ENCODE assay signal across 28 cellular contexts in genomic region chr11:65627202-65627601, GRCh38. TPM values are rescaled to one million over a fixed set of nuclear protein-coding genes. Genes with fewer than 3 reads are reported as not detected.
"Had no signal": no experiment of that assay in that cellular context is flagged by ENCODE, and none has a peak within 500 bp of the region (broad histone marks: within the 10 kb centered on the region; RNA-seq: fewer than 3 reads in every experiment).

No MANE protein-coding gene starts in this region.

- H3K9me3 Mint-ChIP-seq: immature natural killer cell; naive thymus-derived CD8-positive, alpha-beta T cell; nephron progenitor cell; stimulated activated naive B cell treated with anti-CD40 and anti-IgM and Interleukin-4, amounts not matched to agents 10 μg/mL and 1 μg/mL and 100 μg/mL, for 72 hours; stimulated activated naive CD8-positive, alpha-beta T cell treated with anti-CD3 and anti-CD28 coated beads, Interleukin-15, Interleukin-2, amounts not matched to agents 100 ng/mL and 50 ng/mL, for 24 hours had no signal

- H3K9me3 ChIP-seq: left ventricle myocardium inferior, lower lobe of right lung, ovary, psoas muscle, spleen, thoracic aorta, tibial nerve, upper lobe of left lung had no signal

- H3K27me3 Mint-ChIP-seq: naive thymus-derived CD8-positive, alpha-beta T cell; stimulated activated naive B cell treated with anti-CD40 and anti-IgM and Interleukin-4, amounts not matched to agents 10 μg/mL and 1 μg/mL and 100 μg/mL, for 72 hours; stimulated activated naive CD8-positive, alpha-beta T cell treated with anti-CD3 and anti-CD28 coated beads, Interleukin-15, Interleukin-2, amounts not matched to agents 100 ng/mL and 50 ng/mL, for 24 hours had no signal

- H3K4me3 Mint-ChIP-seq: immature natural killer cell; naive thymus-derived CD8-positive, alpha-beta T cell; nephron progenitor cell; stimulated activated naive B cell treated with anti-CD40 and anti-IgM and Interleukin-4, amounts not matched to agents 10 μg/mL and 1 μg/mL and 100 μg/mL, for 72 hours; stimulated activated naive CD8-positive, alpha-beta T cell treated with anti-CD3 and anti-CD28 coated beads, Interleukin-15, Interleukin-2, amounts not matched to agents 100 ng/mL and 50 ng/mL, for 24 hours had no signal

- ATAC-seq: left colon; lower lobe of right lung; naive thymus-derived CD8-positive, alpha-beta T cell; psoas muscle; right cardiac atrium; stimulated activated naive B cell treated with anti-CD40 and anti-IgM and Interleukin-4, amounts not matched to agents 10 μg/mL and 1 μg/mL and 100 μg/mL, for 72 hours had no signal

- FAIRE-seq: frontal cortex, urothelium cell line had no signal

- DNase-seq: cortex of kidney; dorsolateral prefrontal cortex; effector CD4-positive, alpha-beta T cell; hypothalamus; immature natural killer cell; islet precursor cell; kidney glomerular epithelial cell; left colon; left ventricle myocardium inferior; lower lobe of right lung; naive thymus-derived CD8-positive, alpha-beta T cell; nephron progenitor cell; occipital lobe; ovary; posterior cingulate gyrus; psoas muscle; right cardiac atrium; spleen; stimulated activated CD4-positive, alpha-beta T cell treated with anti-CD3 and anti-CD28 coated beads, Interleukin-4, amount 100 ng/mL, for 4 hours; stimulated activated naive B cell treated with anti-CD40 and anti-IgM and Interleukin-4, amounts not matched to agents 10 μg/mL and 1 μg/mL and 100 μg/mL, for 72 hours had no signal

- H3K27ac Mint-ChIP-seq: nephron progenitor cell; stimulated activated naive B cell treated with anti-CD40 and anti-IgM and Interleukin-4, amounts not matched to agents 10 μg/mL and 1 μg/mL and 100 μg/mL, for 72 hours; stimulated activated naive CD8-positive, alpha-beta T cell treated with anti-CD3 and anti-CD28 coated beads, Interleukin-15, Interleukin-2, amounts not matched to agents 100 ng/mL and 50 ng/mL, for 24 hours had no signal

- H3K4me1 Mint-ChIP-seq: nephron progenitor cell had no signal

RNA-seq across cellular contexts. Expression of gene KCNK7, which starts 31.6 kb away (rescaled TPM):
- total RNA-seq: fibroblast of villous mesenchyme, frontal cortex, myocyte had no signal
- polyA plus RNA-seq: immature natural killer cell had no signal
